In genomic region chr17:2634361-2634960, GRCh38 we compare ENCODE assay signal across 1 cellular context.
A peak's percentile ranks its signal among the peaks of the same experiment; 100 is the strongest.
TF ChIP-seq lines count a peak whose summit lies in the region.

No MANE protein-coding gene starts in this region.

TF ChIP-seq in A549, 52 proteins besides CTCF, POLR2A, EP300 and RAD21 (continued from another document):
- TF ChIP-seq E2F6 (IDR thresholded peaks at IDR 0.05; ENCODE audit: borderline replicate concordance, low read depth) (no peak), HOXB13 (CRISPR knock-in tag; IDR thresholded peaks at IDR 0.05; ENCODE audit: low read depth) (no peak), JUN (IDR thresholded peaks at IDR 0.05) (no peak), MAZ (IDR thresholded peaks at IDR 0.05; ENCODE audit: borderline replicate concordance, low read depth, low read length) (no peak), ZC3H11A (IDR thresholded peaks at IDR 0.05) (no peak), RFX5 (IDR thresholded peaks at IDR 0.05) (no peak), ZNF302 (CRISPR knock-in tag; IDR thresholded peaks at IDR 0.05) (no peak), RARB (CRISPR knock-in tag; IDR thresholded peaks at IDR 0.05) (no peak), HOXB5 (CRISPR knock-in tag; IDR thresholded peaks at IDR 0.05) (no peak), CBX2 (IDR thresholded peaks at IDR 0.05; ENCODE audit: borderline replicate concordance, low read depth) (no peak), PBX3 (IDR thresholded peaks at IDR 0.05) (no peak), RCOR1 (IDR thresholded peaks at IDR 0.05; ENCODE audit: low read depth, low read length) (no peak), SMC3 (IDR thresholded peaks at IDR 0.05) (no peak), GATA3 (IDR thresholded peaks at IDR 0.05; ENCODE audit: borderline replicate concordance) (peak; percentile 24; the same call in 1 of the 2 replicates), FOSL2 (IDR thresholded peaks at IDR 0.05) (no peak; the same call in 1 of the 2 replicates), FOSL2 (CRISPR knock-in tag; IDR thresholded peaks at IDR 0.05) (peak; percentile 75)
TF ChIP-seq in A549: peak in this region for 3.
